ENCODE assay signal across 18 cellular contexts in genomic region chr13:62829476-62829875, GRCh38.
"Had no signal": no experiment of that assay in that cellular context is flagged by ENCODE, and none has a peak within 500 bp of the region (broad histone marks: within the 10 kb centered on the region; RNA-seq: fewer than 3 reads in every experiment).

No MANE protein-coding gene starts in this region.

- H3K9me3 ChIP-seq: esophagus muscularis mucosa, gastroesophageal sphincter, heart left ventricle, left lung, lower lobe of right lung had no signal

- H3K27me3 ChIP-seq: dorsolateral prefrontal cortex, esophagus muscularis mucosa, foreskin keratinocyte, gastroesophageal sphincter, heart left ventricle, hepatocyte, left lung had no signal

- ATAC-seq: foreskin keratinocyte, gastroesophageal sphincter, heart left ventricle, left cardiac atrium, left lung, left ventricle myocardium superior, lower lobe of right lung, mucosa of descending colon had no signal

- H2AFZ ChIP-seq: hepatocyte had no signal

- DNase-seq: dermis blood vessel endothelial cell; dorsolateral prefrontal cortex; effector CD4-positive, alpha-beta T cell; effector memory CD4-positive, alpha-beta T cell; foreskin keratinocyte; heart left ventricle; hypothalamus; left cardiac atrium; left lung; left ventricle myocardium superior; lower lobe of right lung; mesenchymal stem cell; mucosa of descending colon; naive B cell had no signal

- H3K4me3 ChIP-seq: coronary artery, dorsolateral prefrontal cortex, esophagus muscularis mucosa, gastroesophageal sphincter, heart left ventricle, hepatocyte, left lung, lower lobe of right lung, mucosa of descending colon had no signal

- H3K27ac ChIP-seq: coronary artery, dorsolateral prefrontal cortex, esophagus muscularis mucosa, foreskin keratinocyte, gastroesophageal sphincter, heart left ventricle, hepatocyte, left lung, lower lobe of right lung had no signal

- H3K79me2 ChIP-seq: hepatocyte had no signal

- H3K4me1 ChIP-seq: esophagus muscularis mucosa, foreskin keratinocyte, gastroesophageal sphincter, heart left ventricle, left lung, lower lobe of right lung had no signal

- H3K4me2 ChIP-seq: hepatocyte had no signal

- H3K36me3 ChIP-seq: esophagus muscularis mucosa, gastroesophageal sphincter, heart left ventricle, left lung, lower lobe of right lung had no signal
